ENCODE assay signal across 21 cellular contexts in genomic region chr10:52621635-52622079, GRCh38.
DNase-seq lines count a peak whose midpoint lies in the region; ATAC-seq, FAIRE-seq and TF ChIP-seq lines count a peak whose summit lies in the region.
"Had no signal": no experiment of that assay in that cellular context is flagged by ENCODE, and none has a peak within 500 bp of the region (broad histone marks: within the 10 kb centered on the region; RNA-seq: fewer than 3 reads in every experiment).

No MANE protein-coding gene starts in this region.

- no peaks in the 10 kb centered on the region for H3K79me2 ChIP-seq in HepG2 (ENCODE audit: insufficient read depth, low read length)

- no peak overlapping the region for H2AFZ ChIP-seq in HepG2 (ENCODE audit: low read length)

- BruUV-seq in HepG2 (replicated peaks; lab: Mats Ljungman, UMichigan), result no TSS peak
- no TSS peak for BruUV-seq in Panc1 (replicated peaks; lab: Mats Ljungman, UMichigan)

- H3K27ac Mint-ChIP-seq in activated T-helper 2 cell treated with anti-CD3 and anti-CD28 coated beads, Interferon-gamma antibody, Interleukin-2, Interleukin-4, amounts not matched to agents 10 μg/mL and 5 μg/mL and 100 μg/mL, durations not matched to agents 14 hours and 24 hours and 36 hours, result no peak overlapping the region
- H3K27ac Mint-ChIP-seq: activated naive CD8-positive, alpha-beta T cell had no signal

- H3K27me3 ChIP-seq in HepG2 (ENCODE audit: control insufficient read depth in 1 of 2, insufficient read depth in 2 of 2, low read length in 2 of 2) (no peaks in the 10 kb centered on the region), right lobe of liver (no peaks in the 10 kb centered on the region), Panc1 (ENCODE audit: control insufficient read depth, insufficient read depth, low read length) (no peaks in the 10 kb centered on the region)
- H3K27me3 ChIP-seq: brain microvascular endothelial cell, tibial nerve had no signal

- peak; percentile 23 for FAIRE-seq in HepG2 (lab: Jason Lieb, UNC)
- FAIRE-seq in HTR-8/SVneo (lab: Jason Lieb, UNC), result no peak
- FAIRE-seq: GM12892 had no signal

- H3K36me3 Mint-ChIP-seq in activated T-helper 2 cell treated with anti-CD3 and anti-CD28 coated beads, Interferon-gamma antibody, Interleukin-2, Interleukin-4, amounts not matched to agents 10 μg/mL and 5 μg/mL and 100 μg/mL, durations not matched to agents 14 hours and 24 hours and 36 hours (ENCODE audit: low read depth), result no peaks in the 10 kb centered on the region
- H3K36me3 Mint-ChIP-seq: activated naive CD8-positive, alpha-beta T cell had no signal

- intact Hi-C loops in HepG2 (cut with micrococcal nuclease; ENCODE audit: unreplicated experiment) (no loop called here), right lobe of liver (cut with DNase I) (no loop called here), Panc1 (cut with micrococcal nuclease; ENCODE audit: unreplicated experiment) (no loop called here)
- intact Hi-C loops in activated T-helper 2 cell treated with anti-CD3 and anti-CD28 coated beads, Interferon-gamma antibody, Interleukin-2, Interleukin-4, amounts not matched to agents 10 μg/mL and 5 μg/mL and 100 μg/mL, durations not matched to agents 14 hours and 24 hours and 36 hours (cut with micrococcal nuclease), result no loop called here

- in situ Hi-C loops in HepG2 (cut with HindIII; ENCODE audit: extremely low pct_ligation_motif_present, low pct_unique_long_range_greater_than_20kb) (no loop called here), Panc1 (cut with HindIII; ENCODE audit: low pct_unique_long_range_greater_than_20kb, low sequenced_read_pairs) (no loop called here)

- no peak overlapping the region for H3K4me2 ChIP-seq in HepG2 (ENCODE audit: low read depth, low read length)

- no peak for DNase-seq in HepG2 (ENCODE audit: low spot score)
- no peak for DNase-seq in right lobe of liver
- no peak for DNase-seq in Panc1 (ENCODE audit: low read depth, low spot score)
- DNase-seq in fibroblast of peridontal ligament (ENCODE audit: extremely low read depth), result peak; percentile 65
- DNase-seq in NCI-H1417 (lab: John Stamatoyannopoulos, UW), result no peak
- no peak for DNase-seq in hepatic stellate cell (ENCODE audit: low spot score)
- DNase-seq in activated T-helper 2 cell treated with anti-CD3 and anti-CD28 coated beads, Interferon-gamma antibody, Interleukin-2, Interleukin-4, amounts not matched to agents 10 μg/mL and 5 μg/mL and 100 μg/mL, durations not matched to agents 14 hours and 24 hours and 36 hours (ENCODE audit: low spot score), result no peak
- no peak for DNase-seq in HTR-8/SVneo (ENCODE audit: insufficient read length, low spot score)
- DNase-seq: ACHN; activated CD4-positive, alpha-beta T cell treated with anti-CD3 and anti-CD28 coated beads, Interleukin-2, amount 50 U/mL, for 4 hours; activated T-cell treated with anti-CD3 and anti-CD28 coated beads, Interleukin-2, amount 50 U/mL, for 1 hour; brain microvascular endothelial cell; Caco-2; islet precursor cell; mammary epithelial cell; NCI-H1694 treated with DMSO at 0.1 percent for 48 hours; stimulated activated naive CD4-positive, alpha-beta T cell; SW 1271 had no signal

- TF ChIP-seq POLR2A in HepG2 (IDR thresholded peaks at IDR 0.05; ENCODE audit: insufficient read depth in 1 of 2, low read depth in 2 of 2, low read length in 2 of 2) (no peak), right lobe of liver (IDR thresholded peaks at IDR 0.05) (no peak)

- H3K27ac ChIP-seq in HepG2 (ENCODE audit: extremely low read length, insufficient read depth, low read length) (no peak overlapping the region), right lobe of liver (no peak overlapping the region), Panc1 (ENCODE audit: low read length) (peak overlapping the region; percentile 2; the same call in 1 of the 2 replicates)
- H3K27ac ChIP-seq: brain microvascular endothelial cell, tibial nerve had no signal

- no peak overlapping the region for H3K4me3 Mint-ChIP-seq in activated T-helper 2 cell treated with anti-CD3 and anti-CD28 coated beads, Interferon-gamma antibody, Interleukin-2, Interleukin-4, amounts not matched to agents 10 μg/mL and 5 μg/mL and 100 μg/mL, durations not matched to agents 14 hours and 24 hours and 36 hours (ENCODE audit: low read depth)
- H3K4me3 Mint-ChIP-seq: activated naive CD8-positive, alpha-beta T cell had no signal

- H3K36me3 ChIP-seq in HepG2 (replicated peaks in 1 of 2; ENCODE audit: control insufficient read depth in 1 of 2, insufficient read depth in 2 of 2, low read length in 2 of 2) (peaks cover 0 to 3% of the 10 kb centered on the region in 2 experiments; a peak in 1 of 5 replicates), right lobe of liver (no peaks in the 10 kb centered on the region), Panc1 (ENCODE audit: control insufficient read depth, insufficient read depth, low read length) (no peaks in the 10 kb centered on the region)
- H3K36me3 ChIP-seq: brain microvascular endothelial cell, tibial nerve had no signal

- H3K27me3 Mint-ChIP-seq in activated T-helper 2 cell treated with anti-CD3 and anti-CD28 coated beads, Interferon-gamma antibody, Interleukin-2, Interleukin-4, amounts not matched to agents 10 μg/mL and 5 μg/mL and 100 μg/mL, durations not matched to agents 14 hours and 24 hours and 36 hours (ENCODE audit: low read depth), result no peaks in the 10 kb centered on the region
- H3K27me3 Mint-ChIP-seq: activated naive CD8-positive, alpha-beta T cell had no signal

- ATAC-seq in HepG2, result no peak
- no peak for ATAC-seq in right lobe of liver
- no peak for ATAC-seq in Panc1

- POLR2A ChIA-PET in HepG2 (lab: Yijun Ruan, JAX), result no interaction called here
- POLR2A ChIA-PET in Panc1 (lab: Charles Lee), result no interaction called here

- no peaks in the 10 kb centered on the region for H3K4me1 Mint-ChIP-seq in activated T-helper 2 cell treated with anti-CD3 and anti-CD28 coated beads, Interferon-gamma antibody, Interleukin-2, Interleukin-4, amounts not matched to agents 10 μg/mL and 5 μg/mL and 100 μg/mL, durations not matched to agents 14 hours and 24 hours and 36 hours (ENCODE audit: low read depth)

- no peaks in the 10 kb centered on the region for H3K9me3 Mint-ChIP-seq in activated T-helper 2 cell treated with anti-CD3 and anti-CD28 coated beads, Interferon-gamma antibody, Interleukin-2, Interleukin-4, amounts not matched to agents 10 μg/mL and 5 μg/mL and 100 μg/mL, durations not matched to agents 14 hours and 24 hours and 36 hours

- H3K9me3 ChIP-seq in HepG2 (ENCODE audit: low read length) (no peaks in the 10 kb centered on the region), right lobe of liver (no peaks in the 10 kb centered on the region), Panc1 (ENCODE audit: control insufficient read depth, insufficient read depth, low read depth, low read length) (no peaks in the 10 kb centered on the region)
- H3K9me3 ChIP-seq: Caco-2, tibial nerve had no signal

- no peak for TF ChIP-seq EP300 in HepG2 (IDR thresholded peaks at IDR 0.05; ENCODE audit: low read depth in 2 of 2, low read length in 2 of 2)
- no peak for TF ChIP-seq EP300 in HepG2 (CRISPR knock-in tag; IDR thresholded peaks at IDR 0.05; ENCODE audit: borderline replicate concordance)

- CTCF ChIA-PET in HepG2 (lab: Yijun Ruan, JAX; ENCODE audit: low intra/inter-chr PET ratio, low total read pairs), result no interaction called here
- CTCF ChIA-PET in Panc1 (lab: Charles Lee), result no interaction called here

- H3K4me3 ChIP-seq in HepG2 (replicated peaks in 1 of 3; ENCODE audit: insufficient read depth in 1 of 3, low read depth in 2 of 3, low read length in 3 of 3) (no peak overlapping the region), right lobe of liver (no peak overlapping the region), Panc1 (ENCODE audit: low read depth in 2 of 2, low read length in 2 of 2) (no peak overlapping the region)
- H3K4me3 ChIP-seq: tibial nerve had no signal

- no peak for TF ChIP-seq CTCF in HepG2 (CRISPR knock-in tag; IDR thresholded peaks at IDR 0.05)
- no peak for TF ChIP-seq CTCF in right lobe of liver (IDR thresholded peaks at IDR 0.05)
- no peak for TF ChIP-seq CTCF in Panc1 (IDR thresholded peaks at IDR 0.05)

- no peak for TF ChIP-seq RAD21 in HepG2 (CRISPR knock-in tag; IDR thresholded peaks at IDR 0.05)

- H3K9ac ChIP-seq in HepG2 (ENCODE audit: insufficient read depth, low read depth, low read length), result no peak overlapping the region

- 73% methylated on average over 2 of the region's 2 CpGs for WGBS in HepG2 (ENCODE audit: low lambda C conversion rate)
- 25% methylated on average over 2 of the region's 2 CpGs for WGBS in right lobe of liver (ENCODE audit: insufficient coverage, low coverage, low lambda C conversion rate, missing lambda C conversion rate)

- no peaks in the 10 kb centered on the region for H4K20me1 ChIP-seq in HepG2 (ENCODE audit: insufficient read depth, low read length)

- H3K4me1 ChIP-seq in HepG2 (ENCODE audit: insufficient read depth, low read length), result no peaks in the 10 kb centered on the region
- H3K4me1 ChIP-seq in right lobe of liver, result no peaks in the 10 kb centered on the region
- H3K4me1 ChIP-seq in Panc1 (ENCODE audit: control insufficient read depth, insufficient read depth, low read length), result no peaks in the 10 kb centered on the region
- H3K4me1 ChIP-seq: Caco-2, tibial nerve had no signal

TF ChIP-seq in HepG2, 621 proteins besides CTCF, POLR2A, EP300 and RAD21 (continues in another document):
- TF ChIP-seq SUZ12 (IDR thresholded peaks at IDR 0.05; ENCODE audit: low read depth, low read length), result no peak
- TF ChIP-seq PBX3 (CRISPR knock-in tag; IDR thresholded peaks at IDR 0.05; ENCODE audit: borderline replicate concordance), result no peak
- no peak for TF ChIP-seq ZFP62 (CRISPR knock-in tag; IDR thresholded peaks at IDR 0.05)
- TF ChIP-seq ZNF484 (CRISPR knock-in tag; IDR thresholded peaks at IDR 0.05; ENCODE audit: borderline replicate concordance, low read depth), result no peak
- TF ChIP-seq RXRA (CRISPR knock-in tag; IDR thresholded peaks at IDR 0.05), result no peak
- TF ChIP-seq ZMYM2 (CRISPR knock-in tag; IDR thresholded peaks at IDR 0.05), result no peak
